In genomic region chr10:102745157-102745556, GRCh38 we compare ENCODE assay signal across 9 cellular contexts. TPM values are rescaled to one million over a fixed set of nuclear protein-coding genes. Genes with fewer than 3 reads are reported as not detected.
DNase-seq lines count a peak whose midpoint lies in the region; ATAC-seq and TF ChIP-seq lines count a peak whose summit lies in the region.
"Had no signal": no experiment of that assay in that cellular context is flagged by ENCODE, and none has a peak within 500 bp of the region (broad histone marks: within the 10 kb centered on the region; RNA-seq: fewer than 3 reads in every experiment).

No MANE protein-coding gene starts in this region.

- in situ Hi-C loops in gastrocnemius medialis (cut with MboI; ENCODE audit: low sequenced_read_pairs in 4 of 4): loop anchor here (10.0 to 25.0 kb wide), 4 partner anchors 60 to 492 kb away; partner anchors contain the start of gene RPEL1 (in 2 of the 4)

- H3K4me3 ChIP-seq in GM12865 (ENCODE audit: low read depth, low read length) (peak overlapping the region; percentile 97), fibroblast of the aortic adventitia (ENCODE audit: low read depth, low read length) (peak overlapping the region; percentile 100), gastrocnemius medialis (peak overlapping the region; percentile 85 to 99 (median 98)), body of pancreas (no peak overlapping the region)

- DNase-seq in GM12865 (ENCODE audit: low read depth): no peak
- DNase-seq in fibroblast of the aortic adventitia (ENCODE audit: low read depth): peak; percentile 35
- DNase-seq in gastrocnemius medialis: no peak
- DNase-seq in body of pancreas: no peak
- DNase-seq in NCI-H748 (lab: John Stamatoyannopoulos, UW; ENCODE audit: unreplicated experiment): no peak
- no peak for DNase-seq in NOMO-1 treated with dmso at 0.1 percent for 144 hours (lab: John Stamatoyannopoulos, UW; ENCODE audit: unreplicated experiment)

- 45 to 47% methylated on average over 4 of the region's 4 CpGs for WGBS in body of pancreas, 2 donors

- no peak for TF ChIP-seq POLR2A in gastrocnemius medialis (IDR thresholded peaks at IDR 0.05)
- no peak for TF ChIP-seq POLR2A in body of pancreas (IDR thresholded peaks at IDR 0.05)

- H3K36me3 ChIP-seq in gastrocnemius medialis: no peaks in the 10 kb centered on the region
- H3K36me3 ChIP-seq in body of pancreas (replicated peaks in 1 of 2; ENCODE audit: insufficient read depth in 1 of 2, low read depth in 2 of 2): no peaks in the 10 kb centered on the region

- peak overlapping the region; percentile 71; the same call in 1 of the 2 replicates for H3K27ac ChIP-seq in VCaP
- peak overlapping the region; percentile 94 to 98 (median 96) for H3K27ac ChIP-seq in gastrocnemius medialis
- H3K27ac ChIP-seq in body of pancreas: peak overlapping the region in 1 of 4 donors; percentile 81
- H3K27ac ChIP-seq: epithelial cell of prostate had no signal

- no peaks in the 10 kb centered on the region for H3K27me3 ChIP-seq in gastrocnemius medialis
- no peaks in the 10 kb centered on the region for H3K27me3 ChIP-seq in body of pancreas

- H3K9me3 ChIP-seq in gastrocnemius medialis (no peaks in the 10 kb centered on the region), body of pancreas (no peaks in the 10 kb centered on the region)

- no peak for ATAC-seq in gastrocnemius medialis
- no peak for ATAC-seq in HG03442 (IDR thresholded peaks at IDR 0.05; ENCODE audit: unreplicated experiment)
- no peak for ATAC-seq in body of pancreas

- intact Hi-C loops in gastrocnemius medialis (cut with DNase I; ENCODE audit: low total_unique reads) (no loop called here), body of pancreas (cut with DNase I) (no loop called here)

- H3K4me1 ChIP-seq in gastrocnemius medialis (peaks cover 16 to 30% of the 10 kb centered on the region in 2 donors), body of pancreas (peaks cover 29% of the 10 kb centered on the region)

- TF ChIP-seq CTCF in GM12865 (IDR thresholded peaks at IDR 0.05; ENCODE audit: insufficient read depth, low read depth, low read length, missing control alignments) (no peak), VCaP (conservative IDR thresholded peaks at IDR 0.05) (no peak), fibroblast of the aortic adventitia (IDR thresholded peaks at IDR 0.05; ENCODE audit: insufficient read depth, low read length) (no peak), gastrocnemius medialis (IDR thresholded peaks at IDR 0.05 in 4 of 5, conservative IDR thresholded peaks at IDR 0.05 in 1 of 5) (no peak), body of pancreas (IDR thresholded peaks at IDR 0.05) (no peak)

RNA-seq across cellular contexts. Expression of gene WBP1L, which starts 1.4 kb away (rescaled TPM):
- total RNA-seq in fibroblast of the aortic adventitia (ENCODE audit: low replicate concordance) (28.4 and 76.1 TPM in 2 replicates), gastrocnemius medialis (100 to 1,000 TPM; 103 to 204 (median 145) TPM), body of pancreas (10 to 100 TPM; 30.6 to 55.4 TPM)

RNA-seq across cellular contexts. Expression of gene SFXN2, which starts 30.7 kb away (rescaled TPM):
- total RNA-seq in fibroblast of the aortic adventitia (ENCODE audit: low replicate concordance) (2.3 and 3.8 TPM in 2 replicates), gastrocnemius medialis (1 to 10 TPM in 1 of 4 donors, under 1 TPM in 3; 0.20 to 5.0 (median 0.76) TPM), body of pancreas (1 to 10 TPM; 2.1 to 7.3 TPM)

RNA-seq across cellular contexts. Expression of gene ARL3, which starts 31.0 kb away (rescaled TPM):
- total RNA-seq in fibroblast of the aortic adventitia (ENCODE audit: low replicate concordance) (10.4 and 12.1 TPM in 2 replicates), gastrocnemius medialis (1 to 10 TPM; 1.0 to 2.4 (median 1.5) TPM), body of pancreas (1 to 10 TPM; 1.8 to 4.0 TPM)

Comparison
In these comparisons a context has a peak if more than half of its experiments do, and no peak if none do; other contexts are left out.
1. H3K4me3 ChIP-seq: peak in GM12865 (single experiment), fibroblast of the aortic adventitia (single experiment) and gastrocnemius medialis (4 of 4); none in body of pancreas (0 of 2).